ENCODE assay signal across 11 cellular contexts in the genomic region with DNA sequence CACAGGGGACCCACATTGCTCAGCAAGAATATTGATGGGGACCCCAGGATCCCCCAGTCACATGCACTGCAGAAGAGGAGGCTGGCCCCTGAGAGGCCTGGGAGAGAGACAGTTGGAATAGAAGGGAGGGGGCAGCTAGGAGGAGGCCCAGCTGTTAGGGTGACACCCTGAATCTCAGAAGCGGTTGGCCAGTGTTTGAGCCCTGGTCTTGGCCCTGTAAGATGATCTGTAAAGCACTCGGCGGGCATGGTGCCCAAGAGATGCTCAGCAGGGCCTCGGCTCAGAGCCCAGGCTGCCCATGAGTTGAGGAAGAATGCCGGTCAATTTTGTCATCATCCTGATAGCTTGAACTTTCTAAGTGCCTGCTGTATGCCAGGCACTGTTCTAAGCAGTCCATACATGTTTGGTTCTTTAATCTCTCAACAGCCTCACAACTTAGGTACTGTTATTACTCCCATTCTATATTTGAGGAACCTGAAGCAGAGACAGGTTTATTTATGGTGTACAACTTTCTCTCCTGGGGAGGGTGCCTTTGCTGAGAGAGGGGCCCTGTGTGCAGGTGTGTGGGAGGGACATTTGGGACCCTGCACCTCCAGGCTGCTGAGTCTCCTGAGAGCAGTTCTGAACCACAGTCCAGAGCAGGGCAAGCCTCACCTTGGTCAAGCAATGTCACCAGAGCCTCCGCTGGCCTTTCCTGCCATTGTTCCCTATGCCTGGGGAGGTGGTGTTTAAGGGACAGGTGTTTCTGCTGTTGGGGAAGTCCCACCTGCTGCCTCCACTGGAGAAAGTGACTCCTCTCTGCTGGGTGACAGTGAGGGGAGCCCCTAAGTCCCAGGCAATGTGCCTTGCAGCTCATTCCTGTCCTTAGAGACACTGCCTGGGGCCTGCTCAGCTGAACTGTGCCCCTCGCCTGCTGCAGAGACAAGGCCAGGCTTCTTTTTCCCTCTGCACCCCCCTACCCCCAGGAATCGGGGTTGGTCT. TPM values are rescaled to one million over a fixed set of nuclear protein-coding genes. Genes with fewer than 3 reads are reported as not detected.
DNase-seq lines count a peak whose midpoint lies in the region; FAIRE-seq and TF ChIP-seq lines count a peak whose summit lies in the region.
"Had no signal": no experiment of that assay in that cellular context is flagged by ENCODE, and none has a peak within 500 bp of the region (broad histone marks: within the 10 kb centered on the region; RNA-seq: fewer than 3 reads in every experiment).

No MANE protein-coding gene starts in this region.

- POLR2A ChIA-PET in RWPE1 (lab: Yijun Ruan, JAX; ENCODE audit: low non-redundant PET) = no interaction called here

- H3K4me3 ChIP-seq in coronary artery = no peak overlapping the region
- H3K4me3 ChIP-seq: K562, SJSA1 had no signal

- FAIRE-seq in GM12892 (lab: Jason Lieb, UNC) = peak; percentile 14
- FAIRE-seq: K562 had no signal

- DNase-seq in GM12892 (ENCODE audit: insufficient read length) (no peak), RWPE1 (ENCODE audit: low spot score) (no peak), caudate nucleus (lab: John Stamatoyannopoulos, UW) (peak in 1 of 61 donors; percentile 39), DMS153 treated with DMSO at 0.1 percent for 48 hours (lab: John Stamatoyannopoulos, UW; ENCODE audit: unreplicated experiment) (no peak), GDM1 (lab: John Stamatoyannopoulos, UW) (no peak), coronary artery (ENCODE audit: low spot score) (no peak)
- peak; percentile 36 for DNase-seq in stimulated activated CD4-positive, alpha-beta T cell treated with anti-CD3 and anti-CD28 coated beads, Interleukin-4, amount 100 ng/mL, for 1 hour
- DNase-seq: hippocampal formation, posterior cingulate gyrus had no signal

- H3K27ac ChIP-seq in RWPE1 (peak overlapping the region; percentile 26), caudate nucleus (ENCODE audit: low read depth, low read length) (peak overlapping the region; percentile 11), coronary artery (no peak overlapping the region)
- H3K27ac ChIP-seq: SJSA1 had no signal

- no peak for TF ChIP-seq POLR2A in GM12892 (IDR thresholded peaks at IDR 0.05; ENCODE audit: low read depth, low read length)

- CTCF ChIA-PET in RWPE1 (lab: Yijun Ruan, JAX) = no interaction called here

- no peak for TF ChIP-seq CTCF in RWPE1 (conservative IDR thresholded peaks at IDR 0.05; ENCODE audit: low read depth)
- TF ChIP-seq CTCF in coronary artery (IDR thresholded peaks at IDR 0.05) = no peak

RNA-seq across cellular contexts. Expression of a gene that starts 26.0 kb away (rescaled TPM):
- polyA plus RNA-seq in GM12892 (2012; ENCODE audit: missing spikeins) = 15.9 TPM

Comparison
In these comparisons a context has a peak if more than half of its experiments do, and no peak if none do; other contexts are left out.
1. H3K27ac ChIP-seq: peak in RWPE1 (single experiment) and caudate nucleus (single experiment); none in coronary artery (0 of 2).